ENCODE assay signal across 1 cellular context in genomic region chr2:120812866-120813265, GRCh38.
TF ChIP-seq lines count a peak whose summit lies in the region.

No MANE protein-coding gene starts in this region.

TF ChIP-seq in H1, 55 proteins besides CTCF, POLR2A, EP300 and RAD21 (continued from another document):
- TF ChIP-seq EGR1 (IDR thresholded peaks at IDR 0.05; ENCODE audit: borderline replicate concordance, low read depth, low read length) (no peak), POLR2AphosphoS5 (IDR thresholded peaks at IDR 0.05; ENCODE audit: low read depth, low read length) (no peak), ATF2 (IDR thresholded peaks at IDR 0.05; ENCODE audit: low read length) (no peak), HDAC6 (IDR thresholded peaks at IDR 0.05; ENCODE audit: low read depth, low read length) (no peak), USF2 (IDR thresholded peaks at IDR 0.05; ENCODE audit: low read length) (no peak), CEBPB (IDR thresholded peaks at IDR 0.05; ENCODE audit: low read depth, low read length) (no peak), TAF7 (optimal IDR thresholded peaks at IDR 0.05; ENCODE audit: borderline replicate concordance, low read depth, low read length) (no peak), EZH2 (IDR thresholded peaks at IDR 0.05; ENCODE audit: low read depth, low read length, severe bottlenecking) (no peak), RFX5 (IDR thresholded peaks at IDR 0.05; ENCODE audit: borderline replicate concordance, low read depth, low read length) (no peak), TBP (IDR thresholded peaks at IDR 0.05; ENCODE audit: low read depth, low read length) (no peak), JUN (IDR thresholded peaks at IDR 0.05; ENCODE audit: low read depth, low read length) (no peak)
